In genomic region chr4:151117371-151117962, GRCh38 we compare ENCODE assay signal across 8 cellular contexts. TPM values are rescaled to one million over a fixed set of nuclear protein-coding genes. Genes with fewer than 3 reads are reported as not detected.
DNase-seq lines count a peak whose midpoint lies in the region; FAIRE-seq and TF ChIP-seq lines count a peak whose summit lies in the region.

No MANE protein-coding gene starts in this region.

- H3K4me1 Mint-ChIP-seq in HFFc6 (ENCODE audit: low read depth), result peaks cover 17% of the 10 kb centered on the region

- H3K4me3 ChIP-seq in MM.1S (ENCODE audit: low read length), result no peak overlapping the region

- no peak overlapping the region for H3K4me2 ChIP-seq in MM.1S (ENCODE audit: low read depth, low read length)

- H3K27me3 Mint-ChIP-seq in HFFc6 (ENCODE audit: insufficient read depth), result no peaks in the 10 kb centered on the region

- FAIRE-seq in A204.1 (lab: Jason Lieb, UNC), result peak; percentile 90

- H3K36me3 Mint-ChIP-seq in HFFc6 (ENCODE audit: low read depth), result peaks cover 4% of the 10 kb centered on the region; the same call in 1 of the 2 replicates

- TF ChIP-seq CTCF in GM12873 (IDR thresholded peaks at IDR 0.05; ENCODE audit: insufficient read depth, low read depth, low read length, missing control alignments) (peak; percentile 77), HFFc6 (IDR thresholded peaks at IDR 0.05) (peak; percentile 82), MM.1S (IDR thresholded peaks at IDR 0.05; ENCODE audit: low read length) (peak; percentile 79)

- no peaks in the 10 kb centered on the region for H3K4me1 ChIP-seq in MM.1S (ENCODE audit: low read length)

- H3K9me2 ChIP-seq in MM.1S (replicated peaks; ENCODE audit: insufficient read depth, low read length), result no peaks in the 10 kb centered on the region

- no peak overlapping the region for H3K27ac ChIP-seq in MM.1S (ENCODE audit: low read length)

- no peak overlapping the region for H3K9ac ChIP-seq in MM.1S (ENCODE audit: low read length)

- no peaks in the 10 kb centered on the region for H3K36me3 ChIP-seq in MM.1S (replicated peaks; ENCODE audit: insufficient read depth, low read length)

- H3K79me2 ChIP-seq in MM.1S (ENCODE audit: low read length), result no peaks in the 10 kb centered on the region

- no peak overlapping the region for H2AFZ ChIP-seq in MM.1S (ENCODE audit: low read length)

- H3F3A ChIP-seq in MM.1S (ENCODE audit: insufficient read depth, low read length), result no peaks in the 10 kb centered on the region

- no peaks in the 10 kb centered on the region for H3K9me3 Mint-ChIP-seq in HFFc6

- no peaks in the 10 kb centered on the region for H4K20me1 ChIP-seq in MM.1S (ENCODE audit: insufficient read depth, low read length)

- H3K4me3 Mint-ChIP-seq in HFFc6, result no peak overlapping the region

- H3K27ac Mint-ChIP-seq in HFFc6, result peak overlapping the region; percentile 40; the same call in 1 of the 2 replicates

- no peaks in the 10 kb centered on the region for H3K9me3 ChIP-seq in MM.1S (replicated peaks; ENCODE audit: insufficient read depth, low read length)

- DNase-seq in HFFc6 (peak; percentile 70), MM.1S (peak; percentile 72), SK-N-DZ (ENCODE audit: low spot score) (peak; percentile 53), brain pericyte (ENCODE audit: low read depth, low spot score) (peak; percentile 39), iPS-NIHi7 (ENCODE audit: extremely low spot score) (peak; percentile 74)
- peak in 2 of 3 donors; percentile 24 to 62 for DNase-seq in stimulated activated CD4-positive, alpha-beta T cell treated with anti-CD3 and anti-CD28 coated beads, Interleukin-12 subunit alpha, Interleukin-12 subunit beta, amount 100 ng/mL, for 48 hours (ENCODE audit: low read depth in 2 of 3, low spot score in 1 of 3)

- no peaks in the 10 kb centered on the region for H3K27me3 ChIP-seq in MM.1S (replicated peaks; ENCODE audit: insufficient read depth, low read length)

RNA-seq across cellular contexts. Expression of gene RPS3A, which starts 18.0 kb away (rescaled TPM):
- total RNA-seq in HFFc6 (2021; fragmentation: NEBNext Ultra II Directional; extraction: Animal tissue kit (Norgen Biotek cat#: 25700)), result 1,000 to 10,000 TPM; 1,391 to 1,566 (median 1,482) TPM
- polyA plus RNA-seq in SK-N-DZ (2014; cell fraction: cytosol; rRNA removed), result 7,005 and 7,191 TPM in 2 replicates
- polyA plus RNA-seq in SK-N-DZ (2014; cell fraction: nucleus; rRNA removed), result 3,726 and 6,204 TPM in 2 replicates
